In the genomic region with DNA sequence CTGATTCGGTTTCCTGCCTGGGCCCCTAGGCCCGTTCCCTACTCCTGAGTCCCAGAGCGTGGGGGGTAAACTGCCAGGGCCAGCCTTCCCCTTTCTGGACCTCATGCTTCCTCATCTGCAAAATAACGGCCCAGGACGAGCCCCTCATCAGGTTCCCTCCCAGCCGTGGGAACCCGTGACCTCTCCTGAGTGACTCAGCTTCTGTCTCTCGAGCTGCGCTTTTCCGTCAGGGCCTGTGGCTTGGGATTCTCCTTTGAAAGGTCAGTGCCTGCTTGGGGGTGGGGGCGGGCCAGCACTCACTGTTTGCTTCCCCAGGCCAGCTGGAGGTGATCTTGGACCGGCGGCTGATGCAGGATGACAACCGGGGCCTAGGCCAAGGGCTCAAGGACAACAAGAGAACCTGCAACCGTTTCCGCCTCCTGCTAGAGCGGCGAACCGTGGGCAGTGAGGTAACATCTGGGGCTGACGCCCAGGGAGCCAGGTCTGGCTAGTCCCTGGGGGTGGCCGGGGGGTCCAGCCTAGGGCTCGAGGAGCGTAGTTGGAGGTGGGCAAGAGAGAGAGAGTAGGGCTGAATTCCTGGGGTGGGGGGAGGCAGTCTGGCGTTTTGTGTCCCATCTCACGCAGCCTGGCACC, we compare ENCODE assay signal across 10 cellular contexts. TPM values are rescaled to one million over a fixed set of nuclear protein-coding genes. Genes with fewer than 3 reads are reported as not detected.
A peak's percentile ranks its signal among the peaks of the same experiment; 100 is the strongest.
DNase-seq lines count a peak whose midpoint lies in the region; FAIRE-seq and TF ChIP-seq lines count a peak whose summit lies in the region.
"Had no signal": no experiment of that assay in that cellular context is flagged by ENCODE, and none has a peak within 500 bp of the region (broad histone marks: within the 10 kb centered on the region; RNA-seq: fewer than 3 reads in every experiment).

No MANE protein-coding gene starts in this region.

- no peak overlapping the region; the same call in 1 of the 2 replicates for H4K8ac ChIP-seq in H1 (ENCODE audit: extremely low read depth, insufficient read depth, low read length)

- H3K4me3 ChIP-seq in H1 (ENCODE audit: extremely low read depth in 1 of 4, insufficient read depth in 2 of 4, low read depth in 3 of 4, low read length in 4 of 4): no peak overlapping the region

- no peak overlapping the region for H2BK120ac ChIP-seq in H1 (replicated peaks; ENCODE audit: low read depth, low read length)

- H3K27me3 Mint-ChIP-seq in nephron progenitor cell (ENCODE audit: low read depth, poor library complexity) (peaks cover 4% of the 10 kb centered on the region), progenitor cell of endocrine pancreas (no peaks in the 10 kb centered on the region)

- no peak overlapping the region for H3K18ac ChIP-seq in H1 (ENCODE audit: extremely low read depth, low read length)

- no peak overlapping the region for H4K91ac ChIP-seq in H1 (replicated peaks; ENCODE audit: insufficient read length, low read length)

- H3K4me3 Mint-ChIP-seq in nephron progenitor cell (no peak overlapping the region), progenitor cell of endocrine pancreas (ENCODE audit: low read depth) (no peak overlapping the region)

- peaks cover 2% of the 10 kb centered on the region in 2 experiments for H4K20me1 ChIP-seq in H1 (replicated peaks in 1 of 2; ENCODE audit: control insufficient read depth in 1 of 2, insufficient read depth in 2 of 2, low read length in 2 of 2)

- no peak for TF ChIP-seq EP300 in H1 (IDR thresholded peaks at IDR 0.05; ENCODE audit: borderline replicate concordance in 1 of 2, low read depth in 2 of 2, low read length in 2 of 2)

- H3K9me3 Mint-ChIP-seq in nephron progenitor cell (no peaks in the 10 kb centered on the region), progenitor cell of endocrine pancreas (ENCODE audit: low read depth) (no peaks in the 10 kb centered on the region)

- H3K4me1 Mint-ChIP-seq in nephron progenitor cell: peaks cover 16% of the 10 kb centered on the region
- no peaks in the 10 kb centered on the region for H3K4me1 Mint-ChIP-seq in progenitor cell of endocrine pancreas (ENCODE audit: low read depth)

- H3K56ac ChIP-seq in H1 (replicated peaks; ENCODE audit: insufficient read length, low read depth, low read length): no peak overlapping the region

- H3K4ac ChIP-seq in H1 (replicated peaks; ENCODE audit: insufficient read length, low read depth, low read length): no peak overlapping the region

- H2BK5ac ChIP-seq in H1 (ENCODE audit: low read depth, low read length): peak overlapping the region; percentile 13; the same call in 1 of the 2 replicates

- peaks cover 0 to 2% (median 0%) of the 10 kb centered on the region in 4 experiments; a peak in 2 of 7 replicates for H3K4me1 ChIP-seq in H1 (replicated peaks in 1 of 4; ENCODE audit: control insufficient read depth in 3 of 4, insufficient read depth in 4 of 4, low read length in 3 of 4)

- no peaks in the 10 kb centered on the region for H3K27me3 ChIP-seq in H1 (replicated peaks in 1 of 4; ENCODE audit: control insufficient read depth in 3 of 4, extremely low read depth in 1 of 4, insufficient read depth in 3 of 4, low read length in 3 of 4)

- H3K27ac Mint-ChIP-seq in nephron progenitor cell: peak overlapping the region; percentile 71
- H3K27ac Mint-ChIP-seq in progenitor cell of endocrine pancreas: no peak overlapping the region

- WGBS in H1 (ENCODE audit: extremely low coverage in 1 of 2, insufficient coverage in 1 of 2, insufficient read length in 1 of 2, insufficient replicate concordance in 2 of 2, low coverage in 1 of 2, low lambda C conversion rate in 2 of 2, missing lambda C conversion rate in 1 of 2), 2 experiments: 86% methylated on average over 22 of the region's 25 CpGs; no CpG with 5 or more reads in 1 of the 2 experiments

- no peaks in the 10 kb centered on the region for H3K23me2 ChIP-seq in H1 (ENCODE audit: low read depth, low read length)

- H3K79me1 ChIP-seq in H1 (ENCODE audit: low read depth, low read length): no peaks in the 10 kb centered on the region

- peak; percentile 92 to 94 for DNase-seq in Kasumi-1 (lab: John Stamatoyannopoulos, UW)
- DNase-seq in H1 (ENCODE audit: low read depth in 1 of 2, low spot score in 2 of 2): no peak
- no peak for DNase-seq in nephron progenitor cell
- no peak for DNase-seq in NAMALWA (ENCODE audit: low spot score)
- DNase-seq in progenitor cell of endocrine pancreas (ENCODE audit: low spot score, unreplicated experiment): no peak
- DNase-seq in GM20000 (ENCODE audit: low spot score): no peak
- DNase-seq: activated CD4-positive, alpha-beta T cell treated with anti-CD3 and anti-CD28 coated beads for 1 hour; NCI-H510A treated with DMSO at 0.1 percent for 48 hours had no signal

- H3K14ac ChIP-seq in H1 (ENCODE audit: insufficient read length): no peak overlapping the region

- no peak overlapping the region for H2AFZ ChIP-seq in H1 (ENCODE audit: low read length)

- POLR2A ChIA-PET in H1 (lab: Charles Lee; ENCODE audit: partially characterized antibody): interaction anchor here (0.8 kb wide), 1 partner anchor 13 kb away, joined by 3 read pairs; no protein-coding TSS in a partner anchor

- no peak for TF ChIP-seq POLR2A in H1 (IDR thresholded peaks at IDR 0.05; ENCODE audit: control extremely low read depth in 1 of 2, low read depth in 2 of 2, low read length in 2 of 2)

- no peak overlapping the region for H4K5ac ChIP-seq in H1 (ENCODE audit: insufficient read length, low read depth, low read length)

- no peaks in the 10 kb centered on the region for H3K79me2 ChIP-seq in H1 (ENCODE audit: control insufficient read depth in 1 of 2, insufficient read depth in 2 of 2, low read length in 2 of 2)

- H3K4me2 ChIP-seq in H1 (ENCODE audit: insufficient read depth in 1 of 2, low read depth in 2 of 2, low read length in 2 of 2): no peak overlapping the region

- no peak overlapping the region for H2AK5ac ChIP-seq in H1 (ENCODE audit: low read depth, low read length)

- no peak for FAIRE-seq in H1 (lab: Jason Lieb, UNC)
- FAIRE-seq: colon, keratinocyte had no signal

- H3K9ac ChIP-seq in H1 (replicated peaks in 1 of 4; ENCODE audit: extremely low read depth in 1 of 4, low read depth in 3 of 4, low read length in 3 of 4): no peak overlapping the region

- no peaks in the 10 kb centered on the region; a peak in 4 of 8 replicates for H3K36me3 ChIP-seq in H1 (ENCODE audit: control insufficient read depth in 2 of 4, insufficient read depth in 4 of 4, low read length in 3 of 4)

- no peaks in the 10 kb centered on the region for H3K9me3 ChIP-seq in H1 (ENCODE audit: insufficient read depth in 2 of 2, low read depth in 1 of 2, low read length in 1 of 2)

- TF ChIP-seq CTCF in H1 (IDR thresholded peaks at IDR 0.05; ENCODE audit: control extremely low read depth in 1 of 3, insufficient read depth in 1 of 3, low read depth in 1 of 3, low read length in 3 of 3) (no peak), nephron progenitor cell (IDR thresholded peaks at IDR 0.05) (no peak), progenitor cell of endocrine pancreas (IDR thresholded peaks at IDR 0.05; ENCODE audit: unreplicated experiment) (no peak), GM20000 (IDR thresholded peaks at IDR 0.05; ENCODE audit: extremely low read depth, missing control alignments) (no peak)

- TF ChIP-seq RAD21 in H1 (IDR thresholded peaks at IDR 0.05 in 1 of 2, conservative IDR thresholded peaks at IDR 0.05 in 1 of 2; ENCODE audit: low read depth in 2 of 2, low read length in 2 of 2): no peak

- no peak overlapping the region for H3K27ac ChIP-seq in H1 (ENCODE audit: low read depth, low read length)

- no peak overlapping the region for H3K23ac ChIP-seq in H1 (ENCODE audit: insufficient read length)

- H2BK20ac ChIP-seq in H1 (ENCODE audit: low read length): no peak overlapping the region

- H3K36me3 Mint-ChIP-seq in nephron progenitor cell (ENCODE audit: low read depth): peaks cover 40% of the 10 kb centered on the region
- peaks cover 21% of the 10 kb centered on the region for H3K36me3 Mint-ChIP-seq in progenitor cell of endocrine pancreas (ENCODE audit: insufficient read depth)

- no peak overlapping the region for H2BK12ac ChIP-seq in H1 (ENCODE audit: low read depth, low read length)

- CTCF ChIA-PET in H1 (lab: Charles Lee; ENCODE audit: partially characterized antibody): interaction anchor here (1.0 to 6.8 kb wide), 3 partner anchors 15 to 20 kb away, joined by 3 to 87 read pairs (median 8); a partner anchor contains a TSS

- H2BK15ac ChIP-seq in H1 (ENCODE audit: low read length): no peak overlapping the region

RNA-seq across cellular contexts. Expression of a gene that starts 12.8 kb away (rescaled TPM):
- total RNA-seq in H1 (2021; fragmentation: NEBNext Ultra II Directional; extraction: Animal tissue kit (Norgen Biotek cat#: 25700)): 21.9 and 23.1 TPM in 2 replicates
- 29.7 and 35.9 TPM in 2 replicates for polyA plus RNA-seq in H1 (2011; rRNA removed)
- polyA plus RNA-seq in H1 (2011; cell fraction: cytosol; rRNA removed): 24.6 TPM
- polyA plus RNA-seq in H1 (2011; cell fraction: nucleus; rRNA removed): 210 TPM
- 16.3 to 19.6 TPM (median 18.4 TPM) in 4 replicates for polyA plus RNA-seq in H1 (2012, experiment 1 of 2)
- 4.7 TPM for polyA plus RNA-seq in H1 (2012, experiment 2 of 2)
- polyA plus RNA-seq in H1 (2013, experiment 1 of 2): 18.5 TPM
- 14.0 TPM for polyA plus RNA-seq in H1 (2013, experiment 2 of 2)
- polyA minus RNA-seq in H1 (2011; rRNA and poly(A)+ RNA removed): 20.9 and 24.9 TPM in 2 replicates
- 9.3 TPM for polyA minus RNA-seq in H1 (2011; cell fraction: cytosol; rRNA and poly(A)+ RNA removed)
- polyA minus RNA-seq in H1 (2011; cell fraction: nucleus; rRNA and poly(A)+ RNA removed): 32.5 TPM
- 111 and 117 TPM in 2 replicates for total RNA-seq in progenitor cell of endocrine pancreas

RNA-seq across cellular contexts. Expression of a gene that starts 16.4 kb away (rescaled TPM):
- total RNA-seq in H1 (2021; fragmentation: NEBNext Ultra II Directional; extraction: Animal tissue kit (Norgen Biotek cat#: 25700)): 16.3 and 17.0 TPM in 2 replicates
- 16.5 and 19.6 TPM in 2 replicates for polyA plus RNA-seq in H1 (2011; rRNA removed)
- 20.7 TPM for polyA plus RNA-seq in H1 (2011; cell fraction: cytosol; rRNA removed)
- 16.6 TPM for polyA plus RNA-seq in H1 (2011; cell fraction: nucleus; rRNA removed)
- polyA plus RNA-seq in H1 (2012, experiment 1 of 2): 10.3 to 16.5 TPM (median 13.7 TPM) in 4 replicates
- 13.7 TPM for polyA plus RNA-seq in H1 (2012, experiment 2 of 2)
- 14.9 TPM for polyA plus RNA-seq in H1 (2013, experiment 1 of 2)
- 13.1 TPM for polyA plus RNA-seq in H1 (2013, experiment 2 of 2)
- polyA minus RNA-seq in H1 (2011; rRNA and poly(A)+ RNA removed): 15.6 and 17.6 TPM in 2 replicates
- polyA minus RNA-seq in H1 (2011; cell fraction: cytosol; rRNA and poly(A)+ RNA removed): 11.1 TPM
- polyA minus RNA-seq in H1 (2011; cell fraction: nucleus; rRNA and poly(A)+ RNA removed): 17.6 TPM
- 14.5 and 16.6 TPM in 2 replicates for total RNA-seq in progenitor cell of endocrine pancreas

RNA-seq across cellular contexts. Expression of a gene that starts 19.2 kb away (rescaled TPM):
- total RNA-seq in H1 (2021; fragmentation: NEBNext Ultra II Directional; extraction: Animal tissue kit (Norgen Biotek cat#: 25700)): 75.4 and 84.2 TPM in 2 replicates
- polyA plus RNA-seq in H1 (2011; rRNA removed): 74.1 and 87.2 TPM in 2 replicates
- 89.0 TPM for polyA plus RNA-seq in H1 (2011; cell fraction: cytosol; rRNA removed)
- polyA plus RNA-seq in H1 (2011; cell fraction: nucleus; rRNA removed): 152 TPM
- 58.1 to 98.9 TPM (median 91.2 TPM) in 4 replicates for polyA plus RNA-seq in H1 (2012, experiment 1 of 2)
- polyA plus RNA-seq in H1 (2012, experiment 2 of 2): 60.3 TPM
- 30.1 TPM for polyA plus RNA-seq in H1 (2013, experiment 1 of 2)
- polyA plus RNA-seq in H1 (2013, experiment 2 of 2): 26.3 TPM
- 72.3 and 80.6 TPM in 2 replicates for polyA minus RNA-seq in H1 (2011; rRNA and poly(A)+ RNA removed)
- polyA minus RNA-seq in H1 (2011; cell fraction: cytosol; rRNA and poly(A)+ RNA removed): 47.0 TPM
- polyA minus RNA-seq in H1 (2011; cell fraction: nucleus; rRNA and poly(A)+ RNA removed): 59.5 TPM
- 83.4 and 90.6 TPM in 2 replicates for total RNA-seq in progenitor cell of endocrine pancreas

RNA-seq across cellular contexts. Expression of a gene that starts 31.6 kb away (rescaled TPM):
- total RNA-seq in H1 (2021; fragmentation: NEBNext Ultra II Directional; extraction: Animal tissue kit (Norgen Biotek cat#: 25700)): 6.8 and 8.6 TPM in 2 replicates
- 8.5 and 10.9 TPM in 2 replicates for polyA plus RNA-seq in H1 (2011; rRNA removed)
- 9.5 TPM for polyA plus RNA-seq in H1 (2011; cell fraction: cytosol; rRNA removed)
- 42.5 TPM for polyA plus RNA-seq in H1 (2011; cell fraction: nucleus; rRNA removed)
- polyA plus RNA-seq in H1 (2012, experiment 1 of 2): 4.2 to 9.7 TPM (median 8.0 TPM) in 4 replicates
- 6.3 TPM for polyA plus RNA-seq in H1 (2012, experiment 2 of 2)
- polyA plus RNA-seq in H1 (2013, experiment 1 of 2): 3.9 TPM
- polyA plus RNA-seq in H1 (2013, experiment 2 of 2): 3.0 TPM
- polyA minus RNA-seq in H1 (2011; rRNA and poly(A)+ RNA removed): 7.4 and 8.6 TPM in 2 replicates
- 9.8 TPM for polyA minus RNA-seq in H1 (2011; cell fraction: cytosol; rRNA and poly(A)+ RNA removed)
- polyA minus RNA-seq in H1 (2011; cell fraction: nucleus; rRNA and poly(A)+ RNA removed): 18.5 TPM
- 13.8 and 16.2 TPM in 2 replicates for total RNA-seq in progenitor cell of endocrine pancreas

RNA-seq across cellular contexts. Expression of a gene that starts 38.8 kb away (rescaled TPM):
- 16.2 and 18.8 TPM in 2 replicates for total RNA-seq in H1 (2021; fragmentation: NEBNext Ultra II Directional; extraction: Animal tissue kit (Norgen Biotek cat#: 25700))
- 9.9 and 13.2 TPM in 2 replicates for polyA plus RNA-seq in H1 (2011; rRNA removed)
- 15.6 TPM for polyA plus RNA-seq in H1 (2011; cell fraction: cytosol; rRNA removed)
- polyA plus RNA-seq in H1 (2011; cell fraction: nucleus; rRNA removed): 70.5 TPM
- polyA plus RNA-seq in H1 (2012, experiment 1 of 2): 21.0 to 22.6 TPM (median 21.9 TPM) in 4 replicates
- polyA plus RNA-seq in H1 (2012, experiment 2 of 2): 12.9 TPM
- 12.7 TPM for polyA plus RNA-seq in H1 (2013, experiment 1 of 2)
- 11.1 TPM for polyA plus RNA-seq in H1 (2013, experiment 2 of 2)
- 4.5 and 7.2 TPM in 2 replicates for polyA minus RNA-seq in H1 (2011; rRNA and poly(A)+ RNA removed)
- polyA minus RNA-seq in H1 (2011; cell fraction: cytosol; rRNA and poly(A)+ RNA removed): 6.4 TPM
- polyA minus RNA-seq in H1 (2011; cell fraction: nucleus; rRNA and poly(A)+ RNA removed): 18.9 TPM
- total RNA-seq in progenitor cell of endocrine pancreas: 20.6 and 23.0 TPM in 2 replicates

Comparison
In these comparisons a context has a peak if more than half of its experiments do, and no peak if none do; other contexts are left out.
1. DNase-seq: peak in Kasumi-1 (2 of 2); none in H1 (0 of 2), nephron progenitor cell (single experiment), NAMALWA (single experiment), progenitor cell of endocrine pancreas (single experiment) and GM20000 (single experiment).